ENCODE assay signal across 31 cellular contexts in the genomic region with DNA sequence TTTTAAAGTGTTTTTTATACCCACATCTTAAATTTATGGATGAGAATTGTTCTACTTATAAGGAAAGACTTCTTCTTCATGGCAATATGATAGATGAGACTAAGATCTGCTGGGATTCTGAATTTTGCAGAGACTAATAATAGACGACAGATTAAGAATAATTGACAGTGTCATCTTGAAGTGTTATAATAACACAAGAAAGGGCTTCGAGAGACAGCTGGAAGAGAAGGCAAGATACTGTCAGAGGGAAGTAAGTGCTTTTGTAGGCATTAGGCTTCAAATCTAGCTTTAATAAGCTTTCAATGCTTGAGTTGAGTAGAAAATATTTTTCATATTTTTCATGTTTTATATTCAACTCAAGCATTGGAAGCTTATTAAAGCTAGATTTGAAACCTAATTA.
DNase-seq lines count a peak whose midpoint lies in the region; TF ChIP-seq lines count a peak whose summit lies in the region.
"Had no signal": no experiment of that assay in that cellular context is flagged by ENCODE, and none has a peak within 500 bp of the region (broad histone marks: within the 10 kb centered on the region; RNA-seq: fewer than 3 reads in every experiment).

No MANE protein-coding gene starts in this region.

- no peak overlapping the region for H2AFZ ChIP-seq in neural cell (ENCODE audit: low read depth, low read length)

- H3K27me3 ChIP-seq in neural cell (ENCODE audit: insufficient read depth, low read depth, low read length) (no peaks in the 10 kb centered on the region), SJCRH30 (no peaks in the 10 kb centered on the region)
- H3K27me3 ChIP-seq: BE2C; BLaER1; BLaER1 treated with 17β-estradiol and CSF1 and Interleukin-3, amounts not matched to agents 10 nM and 100 nM had no signal

- peak overlapping the region; percentile 46 for H3K9ac ChIP-seq in neural cell (ENCODE audit: low read length)
- H3K9ac ChIP-seq: BLaER1; BLaER1 treated with 17β-estradiol and CSF1 and Interleukin-3, amounts not matched to agents 10 nM and 100 nM had no signal

- peak overlapping the region; percentile 93 for H3K27ac ChIP-seq in neural cell (ENCODE audit: low read length)
- H3K27ac ChIP-seq in SJCRH30 = no peak overlapping the region
- H3K27ac ChIP-seq: 22Rv1; A549; BLaER1; BLaER1 treated with 17β-estradiol and CSF1 and Interleukin-3, amounts not matched to agents 10 nM and 100 nM; C4-2B had no signal

- H3K9me2 ChIP-seq in neural cell (ENCODE audit: insufficient read depth, low read length) = no peaks in the 10 kb centered on the region

- peak; percentile 92 for TF ChIP-seq EP300 in neural cell (conservative IDR thresholded peaks at IDR 0.05; ENCODE audit: poor library complexity, severe bottlenecking)

- no peaks in the 10 kb centered on the region for H4K20me1 ChIP-seq in neural cell (ENCODE audit: insufficient read depth)
- H4K20me1 ChIP-seq: BLaER1; BLaER1 treated with 17β-estradiol and CSF1 and Interleukin-3, amounts not matched to agents 10 nM and 100 nM had no signal

- H3K36me3 ChIP-seq in neural cell (ENCODE audit: insufficient read depth, low read length) (no peaks in the 10 kb centered on the region), SJCRH30 (no peaks in the 10 kb centered on the region)
- H3K36me3 ChIP-seq: BE2C; BLaER1; BLaER1 treated with 17β-estradiol and CSF1 and Interleukin-3, amounts not matched to agents 10 nM and 100 nM had no signal

- no peaks in the 10 kb centered on the region for H3K9me3 ChIP-seq in neural cell (ENCODE audit: low read length)
- no peaks in the 10 kb centered on the region for H3K9me3 ChIP-seq in SJCRH30 (replicated peaks)
- H3K9me3 ChIP-seq: A549; BE2C; BLaER1; BLaER1 treated with 17β-estradiol and CSF1 and Interleukin-3, amounts not matched to agents 10 nM and 100 nM; Caco-2 had no signal

- H3K4me2 ChIP-seq in neural cell (ENCODE audit: low read length) = no peak overlapping the region
- H3K4me2 ChIP-seq: A549; BLaER1; BLaER1 treated with 17β-estradiol and CSF1 and Interleukin-3, amounts not matched to agents 10 nM and 100 nM had no signal

- H3K4me3 ChIP-seq in neural cell (ENCODE audit: low read length) (no peak overlapping the region), SJCRH30 (no peak overlapping the region)
- H3K4me3 ChIP-seq: A549; BLaER1; BLaER1 treated with 17β-estradiol and CSF1 and Interleukin-3, amounts not matched to agents 10 nM and 100 nM had no signal

- H3F3A ChIP-seq in neural cell (ENCODE audit: insufficient read depth, low read length, poor library complexity, severe bottlenecking) = no peaks in the 10 kb centered on the region

- H3K4me1 ChIP-seq in SJCRH30 = no peaks in the 10 kb centered on the region
- H3K4me1 ChIP-seq: A549; BLaER1; BLaER1 treated with 17β-estradiol and CSF1 and Interleukin-3, amounts not matched to agents 10 nM and 100 nM; Caco-2 had no signal

- TF ChIP-seq RAD21 in neural cell (conservative IDR thresholded peaks at IDR 0.05) = peak; percentile 37

- H3K79me2 ChIP-seq in neural cell (replicated peaks; ENCODE audit: insufficient read depth, low read length) = no peaks in the 10 kb centered on the region

- TF ChIP-seq CTCF in neural cell (IDR thresholded peaks at IDR 0.05; ENCODE audit: poor library complexity, severe bottlenecking) = no peak

- DNase-seq in myocyte (ENCODE audit: low read depth) (peak; percentile 11), putamen (ENCODE audit: low spot score) (peak; percentile 44), NCI-H226 (no peak), mucosa of gallbladder (ENCODE audit: low spot score) (no peak), SJCRH30 (no peak)
- DNase-seq: 8988T; ACHN; AML-193; BE2C; C1 segment of cervical spinal cord; Caco-2; Calu3; CD4-positive, alpha-beta memory T cell; CD4-positive, alpha-beta T cell; CD4-positive, CD25-positive, alpha-beta regulatory T cell; CD8-positive, alpha-beta memory T cell; CD8-positive, alpha-beta T cell; COR-L47; DMS 273 treated with DMSO at 0.1 percent for 48 hours; DMS153; DMS53; DMS79; DMS79 treated with DMSO at 0.1 percent for 48 hours; DND-41; EL had no signal

TF ChIP-seq in neural cell, 6 proteins besides CTCF, POLR2A, EP300 and RAD21:
- TF ChIP-seq, protein P1, sequence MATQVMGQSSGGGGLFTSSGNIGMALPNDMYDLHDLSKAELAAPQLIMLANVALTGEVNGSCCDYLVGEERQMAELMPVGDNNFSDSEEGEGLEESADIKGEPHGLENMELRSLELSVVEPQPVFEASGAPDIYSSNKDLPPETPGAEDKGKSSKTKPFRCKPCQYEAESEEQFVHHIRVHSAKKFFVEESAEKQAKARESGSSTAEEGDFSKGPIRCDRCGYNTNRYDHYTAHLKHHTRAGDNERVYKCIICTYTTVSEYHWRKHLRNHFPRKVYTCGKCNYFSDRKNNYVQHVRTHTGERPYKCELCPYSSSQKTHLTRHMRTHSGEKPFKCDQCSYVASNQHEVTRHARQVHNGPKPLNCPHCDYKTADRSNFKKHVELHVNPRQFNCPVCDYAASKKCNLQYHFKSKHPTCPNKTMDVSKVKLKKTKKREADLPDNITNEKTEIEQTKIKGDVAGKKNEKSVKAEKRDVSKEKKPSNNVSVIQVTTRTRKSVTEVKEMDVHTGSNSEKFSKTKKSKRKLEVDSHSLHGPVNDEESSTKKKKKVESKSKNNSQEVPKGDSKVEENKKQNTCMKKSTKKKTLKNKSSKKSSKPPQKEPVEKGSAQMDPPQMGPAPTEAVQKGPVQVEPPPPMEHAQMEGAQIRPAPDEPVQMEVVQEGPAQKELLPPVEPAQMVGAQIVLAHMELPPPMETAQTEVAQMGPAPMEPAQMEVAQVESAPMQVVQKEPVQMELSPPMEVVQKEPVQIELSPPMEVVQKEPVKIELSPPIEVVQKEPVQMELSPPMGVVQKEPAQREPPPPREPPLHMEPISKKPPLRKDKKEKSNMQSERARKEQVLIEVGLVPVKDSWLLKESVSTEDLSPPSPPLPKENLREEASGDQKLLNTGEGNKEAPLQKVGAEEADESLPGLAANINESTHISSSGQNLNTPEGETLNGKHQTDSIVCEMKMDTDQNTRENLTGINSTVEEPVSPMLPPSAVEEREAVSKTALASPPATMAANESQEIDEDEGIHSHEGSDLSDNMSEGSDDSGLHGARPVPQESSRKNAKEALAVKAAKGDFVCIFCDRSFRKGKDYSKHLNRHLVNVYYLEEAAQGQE (IDR thresholded peaks at IDR 0.05; ENCODE audit: borderline replicate concordance) = peak; percentile 50
- TF ChIP-seq MXI1 (conservative IDR thresholded peaks at IDR 0.05; ENCODE audit: poor library complexity, severe bottlenecking) = no peak
- peak; percentile 74 for TF ChIP-seq POLR2AphosphoS5 (IDR thresholded peaks at IDR 0.05)

Comparison
In these comparisons a context has a peak if more than half of its experiments do, and no peak if none do; other contexts are left out.
1. DNase-seq: peak in myocyte (single experiment) and putamen (single experiment); none in NCI-H226 (single experiment), mucosa of gallbladder (single experiment) and SJCRH30 (0 of 2).